15 cellular contexts compared by ENCODE assay signal in the genomic region with DNA sequence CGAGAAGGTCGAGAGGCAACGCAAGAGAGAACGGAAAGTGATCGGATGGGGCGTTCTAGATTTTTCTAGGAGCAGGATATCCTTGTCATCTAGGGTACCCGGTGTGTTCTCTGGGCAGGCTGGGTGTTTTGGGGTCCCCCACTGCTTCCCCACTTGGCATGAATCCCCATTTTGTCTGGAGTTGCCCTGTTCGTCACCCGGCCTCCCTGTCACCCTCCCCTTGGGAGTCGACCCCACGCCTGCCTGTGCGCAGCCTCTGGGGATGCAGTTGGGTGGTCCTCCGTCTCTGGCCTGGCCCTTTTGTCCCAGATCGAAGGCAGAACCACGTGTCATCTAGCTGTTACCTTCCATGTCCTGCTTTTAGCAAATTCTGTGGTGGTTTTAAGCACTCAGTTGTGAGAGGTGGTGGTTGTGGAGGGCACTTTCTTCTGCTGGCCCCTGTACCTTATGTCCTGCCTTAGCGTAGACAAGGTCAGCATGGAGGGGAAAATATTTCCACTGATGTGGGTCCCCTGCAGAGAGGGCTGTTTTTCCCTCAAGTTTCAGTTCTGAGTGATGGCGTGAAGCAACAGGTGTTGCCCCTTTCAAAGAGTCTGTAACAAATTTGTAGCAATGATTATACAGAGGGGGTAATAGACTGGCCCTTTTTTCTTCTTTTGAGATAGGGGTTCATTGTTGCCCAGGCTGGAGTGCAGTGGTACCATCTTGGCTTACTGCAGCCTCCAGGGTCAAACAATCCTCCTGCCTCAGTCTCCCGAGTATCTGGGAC. TPM values are rescaled to one million over a fixed set of nuclear protein-coding genes. Genes with fewer than 3 reads are reported as not detected.
"Had no signal": no experiment of that assay in that cellular context is flagged by ENCODE, and none has a peak within 500 bp of the region (broad histone marks: within the 10 kb centered on the region; RNA-seq: fewer than 3 reads in every experiment).

No MANE protein-coding gene starts in this region.

- FAIRE-seq: endometrium, frontal cortex had no signal

- H3K4me1 ChIP-seq: uterus had no signal

- H3K9me3 Mint-ChIP-seq: naive B cell, nephron, type B pancreatic cell had no signal

- H3K4me3 Mint-ChIP-seq: naive B cell, nephron, type B pancreatic cell had no signal

- DNase-seq: effector memory CD4-positive, alpha-beta T cell; stimulated activated naive CD4-positive, alpha-beta T cell treated with Interleukin-2 at 50 U/mL for 16 hours had no signal

- H3K36me3 Mint-ChIP-seq: naive B cell, type B pancreatic cell had no signal

- H3K4me3 ChIP-seq: heart left ventricle, smooth muscle cell, uterus had no signal

- H3K27me3 Mint-ChIP-seq: naive B cell, type B pancreatic cell had no signal

- H3K27ac ChIP-seq: neutrophil, uterus had no signal

- H3K27me3 ChIP-seq: heart left ventricle, neutrophil, uterus had no signal

- H3K9me3 ChIP-seq: heart left ventricle, neutrophil, uterus had no signal

- H3K36me3 ChIP-seq: uterus had no signal

- H3K27ac Mint-ChIP-seq: type B pancreatic cell had no signal

- H3K4me1 Mint-ChIP-seq: naive B cell had no signal

RNA-seq across cellular contexts. Expression of a gene that starts 59.2 kb away (rescaled TPM):
- total RNA-seq: esophagus mucosa, fibroblast of lung, frontal cortex, heart left ventricle, lung microvascular endothelial cell, right cardiac atrium, smooth muscle cell, uterus had no signal
- polyA plus RNA-seq: fibroblast of lung, heart left ventricle, right cardiac atrium, smooth muscle cell had no signal
